21 cellular contexts compared by ENCODE assay signal in the genomic region with DNA sequence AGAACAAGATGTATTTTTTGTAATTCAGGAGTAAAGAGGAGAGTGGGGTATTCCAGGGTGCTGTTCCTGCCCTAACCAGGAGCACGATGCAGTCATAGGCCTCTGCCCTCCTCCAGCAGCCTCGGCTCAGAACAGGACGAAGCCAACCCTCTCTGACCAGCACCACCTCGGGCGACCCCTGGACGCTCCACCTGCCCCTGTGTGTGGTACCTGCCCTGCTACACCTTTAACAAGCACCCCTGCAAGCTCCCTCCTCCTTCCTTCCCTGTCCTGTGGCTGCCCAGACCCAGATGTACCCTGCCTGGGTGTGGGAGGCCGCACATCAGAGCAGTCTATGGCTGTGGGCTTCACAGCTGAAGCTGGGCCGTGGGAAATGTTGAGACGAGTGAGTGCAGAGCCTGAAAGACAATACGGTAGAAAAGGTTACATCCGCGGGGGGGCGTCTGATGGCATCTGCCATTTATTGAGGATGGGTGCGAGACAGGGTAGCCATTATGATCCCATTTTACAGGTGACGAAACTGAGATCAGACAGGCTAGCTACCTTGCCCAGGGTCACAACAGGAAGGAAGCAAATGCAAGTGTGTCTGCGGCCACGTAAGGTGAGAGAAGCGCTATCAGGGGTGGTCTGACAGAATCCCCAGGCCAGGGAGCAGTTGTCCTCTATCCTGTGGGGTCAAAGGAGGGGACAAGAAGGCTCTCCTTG. TPM values are rescaled to one million over a fixed set of nuclear protein-coding genes. Genes with fewer than 3 reads are reported as not detected.
DNase-seq lines count a peak whose midpoint lies in the region; ATAC-seq, FAIRE-seq and TF ChIP-seq lines count a peak whose summit lies in the region.
"Had no signal": no experiment of that assay in that cellular context is flagged by ENCODE, and none has a peak within 500 bp of the region (broad histone marks: within the 10 kb centered on the region; RNA-seq: fewer than 3 reads in every experiment).

No MANE protein-coding gene starts in this region.

- H3K9ac ChIP-seq in HepG2 (ENCODE audit: insufficient read depth, low read depth, low read length) = no peak overlapping the region
- no peak overlapping the region for H3K9ac ChIP-seq in parathyroid adenoma
- H3K9ac ChIP-seq: KMS-11 had no signal

- H3K4me3 ChIP-seq in breast epithelium (peak overlapping the region in 2 of 3 donors; percentile 1 to 57), HepG2 (replicated peaks in 1 of 3; ENCODE audit: insufficient read depth in 1 of 3, low read depth in 2 of 3, low read length in 3 of 3) (no peak overlapping the region), parathyroid adenoma (ENCODE audit: low read depth, low read length) (no peak overlapping the region), vagina (no peak overlapping the region)

- H3K4me1 Mint-ChIP-seq in MCF 10A (ENCODE audit: insufficient read depth, unreplicated experiment) = peaks cover 3% of the 10 kb centered on the region

- H3K4me3 Mint-ChIP-seq in MCF 10A (ENCODE audit: unreplicated experiment) = no peak overlapping the region
- H3K4me3 Mint-ChIP-seq: naive B cell; stimulated activated naive CD8-positive, alpha-beta T cell treated with anti-CD3 and anti-CD28 coated beads, Interleukin-15, Interleukin-2, amounts not matched to agents 100 ng/mL and 50 ng/mL, for 24 hours had no signal

- no peaks in the 10 kb centered on the region for H3K9me3 Mint-ChIP-seq in MCF 10A (ENCODE audit: unreplicated experiment)
- H3K9me3 Mint-ChIP-seq: stimulated activated naive CD8-positive, alpha-beta T cell treated with anti-CD3 and anti-CD28 coated beads, Interleukin-15, Interleukin-2, amounts not matched to agents 100 ng/mL and 50 ng/mL, for 24 hours had no signal

- no peak for ATAC-seq in HepG2

- no peak for TF ChIP-seq RAD21 in HepG2 (CRISPR knock-in tag; IDR thresholded peaks at IDR 0.05)

- no peaks in the 10 kb centered on the region for H3K9me3 ChIP-seq in breast epithelium
- H3K9me3 ChIP-seq in HepG2 (ENCODE audit: low read length) = no peaks in the 10 kb centered on the region
- no peaks in the 10 kb centered on the region for H3K9me3 ChIP-seq in parathyroid adenoma (ENCODE audit: control insufficient read depth, low read length)
- no peaks in the 10 kb centered on the region for H3K9me3 ChIP-seq in vagina

- H3K27me3 Mint-ChIP-seq in MCF 10A (ENCODE audit: insufficient read depth, unreplicated experiment) = no peaks in the 10 kb centered on the region

- no peaks in the 10 kb centered on the region for H4K20me1 ChIP-seq in HepG2 (ENCODE audit: insufficient read depth, low read length)

- BruUV-seq in MCF 10A (replicated peaks; lab: Mats Ljungman, UMichigan) (no TSS peak), HepG2 (replicated peaks; lab: Mats Ljungman, UMichigan) (no TSS peak)

- H3K27me3 ChIP-seq in breast epithelium (no peaks in the 10 kb centered on the region), HepG2 (ENCODE audit: control insufficient read depth in 1 of 2, insufficient read depth in 2 of 2, low read length in 2 of 2) (peaks cover 1 to 9% of the 10 kb centered on the region in 2 experiments; a peak in 2 of 5 replicates), parathyroid adenoma (ENCODE audit: control insufficient read depth, insufficient read depth, low read length) (no peaks in the 10 kb centered on the region), vagina (no peaks in the 10 kb centered on the region)

- TF ChIP-seq POLR2A in breast epithelium (IDR thresholded peaks at IDR 0.05) (no peak), HepG2 (IDR thresholded peaks at IDR 0.05; ENCODE audit: insufficient read depth in 1 of 2, low read depth in 2 of 2, low read length in 2 of 2) (no peak), vagina (IDR thresholded peaks at IDR 0.05) (no peak)

- H3K79me2 ChIP-seq in HepG2 (ENCODE audit: insufficient read depth, low read length) (no peaks in the 10 kb centered on the region), parathyroid adenoma (no peaks in the 10 kb centered on the region)

- no peak for TF ChIP-seq EP300 in HepG2 (IDR thresholded peaks at IDR 0.05; ENCODE audit: low read depth in 2 of 2, low read length in 2 of 2)
- no peak for TF ChIP-seq EP300 in HepG2 (CRISPR knock-in tag; IDR thresholded peaks at IDR 0.05; ENCODE audit: borderline replicate concordance)

- WGBS in HepG2 (ENCODE audit: low lambda C conversion rate) = 66% methylated on average over 13 of the region's 18 CpGs

- CTCF ChIA-PET in MCF 10A (lab: Yijun Ruan, JAX) = interaction anchor here (0.6 to 1.1 kb wide), 3 partner anchors 12 to 219 kb away, joined by 3 to 4 read pairs (median 4); no protein-coding TSS in a partner anchor
- CTCF ChIA-PET in HepG2 (lab: Yijun Ruan, JAX; ENCODE audit: low intra/inter-chr PET ratio, low total read pairs) = no interaction called here

- H3K4me2 ChIP-seq in HepG2 (ENCODE audit: low read depth, low read length) (no peak overlapping the region), parathyroid adenoma (ENCODE audit: low read length) (peak overlapping the region; percentile 17)
- H3K4me2 ChIP-seq: KMS-11 had no signal

- H2AFZ ChIP-seq in HepG2 (ENCODE audit: low read length) = no peak overlapping the region
- H2AFZ ChIP-seq in parathyroid adenoma = no peak overlapping the region

- no peak for TF ChIP-seq CTCF in breast epithelium (IDR thresholded peaks at IDR 0.05)
- TF ChIP-seq CTCF in MCF 10A (IDR thresholded peaks at IDR 0.05; ENCODE audit: unreplicated experiment) = no peak
- no peak for TF ChIP-seq CTCF in HepG2 (CRISPR knock-in tag; IDR thresholded peaks at IDR 0.05)
- TF ChIP-seq CTCF in parathyroid adenoma (IDR thresholded peaks at IDR 0.05) = no peak
- TF ChIP-seq CTCF in vagina (IDR thresholded peaks at IDR 0.05) = no peak

- H3K4me1 ChIP-seq in breast epithelium (no peaks in the 10 kb centered on the region), HepG2 (ENCODE audit: insufficient read depth, low read length) (0 out of 2 replicates have a peak, but pooled peaks cover 9% of the 10 kb centered on the region), parathyroid adenoma (no peaks in the 10 kb centered on the region), vagina (peaks cover 11% of the 10 kb centered on the region)

- H3K27ac Mint-ChIP-seq in MCF 10A (ENCODE audit: low read depth, unreplicated experiment) = no peak overlapping the region
- H3K27ac Mint-ChIP-seq: stimulated activated naive CD8-positive, alpha-beta T cell treated with anti-CD3 and anti-CD28 coated beads, Interleukin-15, Interleukin-2, amounts not matched to agents 100 ng/mL and 50 ng/mL, for 24 hours had no signal

- no peaks in the 10 kb centered on the region for H3K36me3 Mint-ChIP-seq in MCF 10A (ENCODE audit: insufficient read depth, unreplicated experiment)
- H3K36me3 Mint-ChIP-seq: naive B cell had no signal

- intact Hi-C loops in breast epithelium (cut with DNase I; ENCODE audit: low total_unique reads) (no loop called here), MCF 10A (cut with micrococcal nuclease) (no loop called here), HepG2 (cut with micrococcal nuclease; ENCODE audit: unreplicated experiment) (no loop called here), vagina (cut with DNase I) (no loop called here)

- no peak for FAIRE-seq in HepG2 (lab: Jason Lieb, UNC)
- FAIRE-seq: GM12891 had no signal

- in situ Hi-C loops in HepG2 (cut with HindIII; ENCODE audit: extremely low pct_ligation_motif_present, low pct_unique_long_range_greater_than_20kb) = no loop called here

- H3K27ac ChIP-seq in breast epithelium = peak overlapping the region in 1 of 2 donors; percentile 75
- H3K27ac ChIP-seq in HepG2 (ENCODE audit: extremely low read length, insufficient read depth, low read length) = no peak overlapping the region
- H3K27ac ChIP-seq in parathyroid adenoma = no peak overlapping the region
- H3K27ac ChIP-seq in vagina = peak overlapping the region; percentile 60
- H3K27ac ChIP-seq: C4-2B, KMS-11 had no signal

- no peak for DNase-seq in breast epithelium (ENCODE audit: low spot score in 2 of 2)
- no peak for DNase-seq in MCF 10A (ENCODE audit: unreplicated experiment)
- DNase-seq in HepG2 (ENCODE audit: low spot score) = no peak
- DNase-seq in vagina (ENCODE audit: extremely low spot score in 2 of 2) = no peak
- no peak for DNase-seq in RKO (ENCODE audit: low spot score)
- DNase-seq in SK-N-DZ (ENCODE audit: low spot score) = no peak
- DNase-seq in AML-193 (lab: John Stamatoyannopoulos, UW) = no peak
- DNase-seq: 8988T; activated naive CD4-positive, alpha-beta T cell; activated T-cell treated with anti-CD3 and anti-CD28 coated beads for 4 hours; cerebellar nuclear complex; DMS153; foreskin melanocyte; naive B cell; NCI-H1092; NCI-H510A treated with DMSO at 0.1 percent for 48 hours had no signal

- H3K36me3 ChIP-seq in breast epithelium = no peaks in the 10 kb centered on the region
- H3K36me3 ChIP-seq in HepG2 (replicated peaks in 1 of 2; ENCODE audit: control insufficient read depth in 1 of 2, insufficient read depth in 2 of 2, low read length in 2 of 2) = no peaks in the 10 kb centered on the region
- H3K36me3 ChIP-seq in parathyroid adenoma (ENCODE audit: control insufficient read depth, insufficient read depth, low read length) = no peaks in the 10 kb centered on the region
- no peaks in the 10 kb centered on the region for H3K36me3 ChIP-seq in vagina

- POLR2A ChIA-PET in MCF 10A (lab: Yijun Ruan, JAX) = interaction anchor here (0.6 kb wide), 1 partner anchor 317 kb away, joined by 3 read pairs; no protein-coding TSS in a partner anchor
- POLR2A ChIA-PET in HepG2 (lab: Yijun Ruan, JAX) = no interaction called here

RNA-seq across cellular contexts. Expression of a gene that starts 4.6 kb away (rescaled TPM):
- total RNA-seq in breast epithelium (10 to 100 TPM; 12.2 to 21.0 (median 14.0) TPM), MCF 10A (2022) (not detected in 2 replicates), HepG2 (2016; rRNA removed; fragmentation: Illumina TruSeq; extraction: Trizol) (not detected in 2 replicates), vagina (20.9 TPM)
- not detected in 2 replicates for total RNA-seq in HepG2 (2016; cell fraction: cytosol; rRNA removed; fragmentation: Illumina TruSeq; extraction: Trizol; ENCODE audit: low read depth)
- not detected in 2 replicates for total RNA-seq in HepG2 (2016; cell fraction: insoluble cytoplasmic fraction; rRNA removed; fragmentation: Illumina TruSeq; extraction: Trizol)
- not detected in 2 replicates for total RNA-seq in HepG2 (2016; cell fraction: membrane; rRNA removed; fragmentation: Illumina TruSeq; extraction: Trizol)
- not detected in 2 replicates for total RNA-seq in HepG2 (2016; cell fraction: nucleus; rRNA removed; fragmentation: Illumina TruSeq; extraction: Trizol)
- not detected in 2 replicates for polyA plus RNA-seq in HepG2 (2011; rRNA removed)
- not detected in 2 replicates for polyA plus RNA-seq in HepG2 (2011; cell fraction: cytosol; rRNA removed)
- polyA plus RNA-seq in HepG2 (2011; cell fraction: nucleus; rRNA removed) = not detected in 2 replicates
- not detected in 2 replicates for polyA plus RNA-seq in HepG2 (2012)
- polyA plus RNA-seq in HepG2 (2016; cell fraction: cytosol; fragmentation: Illumina TruSeq; extraction: Trizol; ENCODE audit: low read depth) = not detected in 2 replicates
- polyA plus RNA-seq in HepG2 (2016; cell fraction: insoluble cytoplasmic fraction; fragmentation: Illumina TruSeq; extraction: Trizol; ENCODE audit: low read depth) = not detected in 2 replicates
- not detected in 2 replicates for polyA plus RNA-seq in HepG2 (2016; cell fraction: membrane; fragmentation: Illumina TruSeq; extraction: Trizol; ENCODE audit: low read depth)
- not detected in 2 replicates for polyA plus RNA-seq in HepG2 (2016; cell fraction: nucleus; fragmentation: Illumina TruSeq; extraction: Trizol; ENCODE audit: insufficient read depth, low read depth)
- not detected in 2 replicates for polyA minus RNA-seq in HepG2 (2011; rRNA and poly(A)+ RNA removed; ENCODE audit: low replicate concordance)
- polyA minus RNA-seq in HepG2 (2011; cell fraction: cytosol; rRNA and poly(A)+ RNA removed) = not detected in 2 replicates
- not detected in 2 replicates for polyA minus RNA-seq in HepG2 (2011; cell fraction: nucleus; rRNA and poly(A)+ RNA removed)
- 0.07 and 0.32 TPM in 2 replicates for polyA plus RNA-seq in SK-N-DZ (2014; cell fraction: cytosol; rRNA removed)
- polyA plus RNA-seq in SK-N-DZ (2014; cell fraction: nucleus; rRNA removed) = 0.16 TPM in 1 of 2 replicates, not detected in the other

Comparison
In these comparisons a context has a peak if more than half of its experiments do, and no peak if none do; other contexts are left out.
1. RNA of a gene that starts 4.6 kb away (total RNA-seq): 20.9 TPM in vagina (single experiment) and 12.2 to 21.0 TPM in breast epithelium; not detected in MCF 10A and not detected in HepG2; every median in the first group is over 10 times any median in the second.
2. H3K4me3 ChIP-seq: peak in breast epithelium (2 of 3); none in HepG2 (0 of 3), parathyroid adenoma (single experiment) and vagina (0 of 2).